In the genomic region with DNA sequence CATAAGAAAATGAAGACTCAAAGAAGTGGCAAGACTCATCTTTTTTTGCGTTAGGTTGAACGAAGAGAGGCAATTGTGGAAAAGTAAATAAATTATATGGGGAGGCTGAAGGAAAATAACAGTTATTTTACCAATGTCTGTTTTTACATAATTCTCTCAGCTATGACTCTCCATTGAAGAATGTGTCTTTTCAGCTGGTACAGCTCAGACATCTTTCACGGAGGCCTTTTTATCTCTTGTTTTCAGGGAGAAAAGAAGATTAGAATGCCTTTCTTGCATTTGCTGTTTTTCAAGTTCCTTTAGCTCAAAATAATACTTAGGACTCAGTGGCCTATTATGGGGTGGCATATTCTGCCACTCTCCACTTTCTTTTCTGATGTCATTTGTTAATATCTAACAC, we compare ENCODE assay signal across 16 cellular contexts.
"Had no signal": no experiment of that assay in that cellular context is flagged by ENCODE, and none has a peak within 500 bp of the region (broad histone marks: within the 10 kb centered on the region; RNA-seq: fewer than 3 reads in every experiment).

No MANE protein-coding gene starts in this region.

- H3K4me1 ChIP-seq: gastrocnemius medialis, left lung, prostate gland, testis had no signal

- H3K4me3 ChIP-seq: coronary artery, gastrocnemius medialis, heart left ventricle, left lung, prostate gland, testis had no signal

- H3K27ac ChIP-seq: coronary artery, gastrocnemius medialis, left lung, prostate gland, testis had no signal

- DNase-seq: activated CD4-positive, alpha-beta T cell treated with anti-CD3 and anti-CD28 coated beads, Interleukin-2, amount 50 U/mL, for 4 hours; activated CD4-positive, CD25-positive, alpha-beta regulatory T cell treated with anti-CD3 and anti-CD28 coated beads, Interleukin-2, amount 50 U/mL, for 72 hours; activated gamma-delta T cell treated with Interleukin-2 at 50 U/mL for 16 hours; activated T-cell treated with anti-CD3 and anti-CD28 coated beads for 4 hours; amygdala; erythroblast; gastrocnemius medialis; heart left ventricle; left lung; naive B cell; right cardiac atrium; stimulated activated CD4-positive, alpha-beta T cell treated with anti-CD3 and anti-CD28 coated beads, Interleukin-4, amount 100 ng/mL, for 24 hours; T1000; testis had no signal

- H3K36me3 ChIP-seq: gastrocnemius medialis, heart left ventricle, left lung, prostate gland had no signal

- H3K9me3 ChIP-seq: gastrocnemius medialis, prostate gland, testis had no signal

- H3K27me3 ChIP-seq: gastrocnemius medialis, heart left ventricle, left lung, testis had no signal
